In genomic region chr2:61995515-61995914, GRCh38 we compare ENCODE assay signal across 11 cellular contexts.
DNase-seq lines count a peak whose midpoint lies in the region; ATAC-seq and TF ChIP-seq lines count a peak whose summit lies in the region.
"Had no signal": no experiment of that assay in that cellular context is flagged by ENCODE, and none has a peak within 500 bp of the region (broad histone marks: within the 10 kb centered on the region; RNA-seq: fewer than 3 reads in every experiment).

No MANE protein-coding gene starts in this region.

- no peaks in the 10 kb centered on the region for H3F3A ChIP-seq in OCI-LY1 (ENCODE audit: insufficient read depth, low read length)

- H4K20me1 ChIP-seq in OCI-LY1 (ENCODE audit: insufficient read depth, low read length), result no peaks in the 10 kb centered on the region

- no peak overlapping the region for H3K4me3 ChIP-seq in OCI-LY1 (ENCODE audit: low read depth, low read length, poor library complexity, severe bottlenecking)
- H3K4me3 ChIP-seq: upper lobe of right lung had no signal

- no peaks in the 10 kb centered on the region for H3K36me3 ChIP-seq in OCI-LY1 (ENCODE audit: insufficient read depth, low read length)
- H3K36me3 ChIP-seq: upper lobe of right lung had no signal

- peaks cover 53% of the 10 kb centered on the region for H3K4me1 ChIP-seq in OCI-LY1 (ENCODE audit: insufficient read depth, low read length, severe bottlenecking)

- TF ChIP-seq CTCF in GM13977 (IDR thresholded peaks at IDR 0.05; ENCODE audit: extremely low read depth, insufficient read depth, missing control alignments) (no peak), OCI-LY1 (IDR thresholded peaks at IDR 0.05; ENCODE audit: low read length) (no peak)

- DNase-seq in GM13977 (ENCODE audit: low spot score) (peak; percentile 73), superior temporal gyrus (ENCODE audit: extremely low spot score) (no peak), NOMO-1 treated with DMSO at 0.1 percent for 48 hours (lab: John Stamatoyannopoulos, UW; ENCODE audit: unreplicated experiment) (no peak)
- no peak for DNase-seq in activated naive CD4-positive, alpha-beta T cell treated with Interleukin-2 at 50 U/mL for 16 hours
- DNase-seq in activated effector memory CD4-positive, alpha-beta T cell treated with Interleukin-2 at 50 U/mL for 16 hours, result no peak
- DNase-seq: activated naive CD4-positive, alpha-beta T cell treated with anti-CD3 and anti-CD28 coated beads, Interleukin-2, amount 50 U/mL, for 16 hours; AML-193; upper lobe of right lung had no signal

- H3K79me2 ChIP-seq in OCI-LY1 (ENCODE audit: insufficient read depth, low read length), result no peaks in the 10 kb centered on the region

- H3K27me3 ChIP-seq in OCI-LY1 (ENCODE audit: insufficient read depth, low read length), result no peaks in the 10 kb centered on the region
- H3K27me3 ChIP-seq: upper lobe of right lung had no signal

- H3K9ac ChIP-seq in OCI-LY1 (ENCODE audit: low read length), result peak overlapping the region; percentile 38

- in situ Hi-C loops in GM13977 (cut with MboI; ENCODE audit: low pct_unique_long_range_greater_than_20kb, low sequenced_read_pairs, unreplicated experiment), result loop anchor here (10.0 kb wide), 1 partner anchor 419 kb away; no protein-coding TSS in a partner anchor

- no peak overlapping the region for H2AFZ ChIP-seq in OCI-LY1 (ENCODE audit: low read length)

- H3K9me3 ChIP-seq in OCI-LY1 (ENCODE audit: low read length), result no peaks in the 10 kb centered on the region
- H3K9me3 ChIP-seq: upper lobe of right lung had no signal

- H3K27ac ChIP-seq in OCI-LY1 (ENCODE audit: low read depth, low read length, poor library complexity, severe bottlenecking), result peak overlapping the region; percentile 79
- H3K27ac ChIP-seq: upper lobe of right lung had no signal

- ATAC-seq in GM21367 (IDR thresholded peaks at IDR 0.05; ENCODE audit: unreplicated experiment), result peak; percentile 77
- peak; percentile 80 for ATAC-seq in HG02981 (IDR thresholded peaks at IDR 0.05; ENCODE audit: unreplicated experiment)

- no peaks in the 10 kb centered on the region for H3K9me2 ChIP-seq in OCI-LY1 (ENCODE audit: low read depth, low read length)

- H3K4me2 ChIP-seq in OCI-LY1 (ENCODE audit: low read length), result peak overlapping the region; percentile 49
